Comparison of ENCODE assay signal across 8 cellular contexts in the genomic region with DNA sequence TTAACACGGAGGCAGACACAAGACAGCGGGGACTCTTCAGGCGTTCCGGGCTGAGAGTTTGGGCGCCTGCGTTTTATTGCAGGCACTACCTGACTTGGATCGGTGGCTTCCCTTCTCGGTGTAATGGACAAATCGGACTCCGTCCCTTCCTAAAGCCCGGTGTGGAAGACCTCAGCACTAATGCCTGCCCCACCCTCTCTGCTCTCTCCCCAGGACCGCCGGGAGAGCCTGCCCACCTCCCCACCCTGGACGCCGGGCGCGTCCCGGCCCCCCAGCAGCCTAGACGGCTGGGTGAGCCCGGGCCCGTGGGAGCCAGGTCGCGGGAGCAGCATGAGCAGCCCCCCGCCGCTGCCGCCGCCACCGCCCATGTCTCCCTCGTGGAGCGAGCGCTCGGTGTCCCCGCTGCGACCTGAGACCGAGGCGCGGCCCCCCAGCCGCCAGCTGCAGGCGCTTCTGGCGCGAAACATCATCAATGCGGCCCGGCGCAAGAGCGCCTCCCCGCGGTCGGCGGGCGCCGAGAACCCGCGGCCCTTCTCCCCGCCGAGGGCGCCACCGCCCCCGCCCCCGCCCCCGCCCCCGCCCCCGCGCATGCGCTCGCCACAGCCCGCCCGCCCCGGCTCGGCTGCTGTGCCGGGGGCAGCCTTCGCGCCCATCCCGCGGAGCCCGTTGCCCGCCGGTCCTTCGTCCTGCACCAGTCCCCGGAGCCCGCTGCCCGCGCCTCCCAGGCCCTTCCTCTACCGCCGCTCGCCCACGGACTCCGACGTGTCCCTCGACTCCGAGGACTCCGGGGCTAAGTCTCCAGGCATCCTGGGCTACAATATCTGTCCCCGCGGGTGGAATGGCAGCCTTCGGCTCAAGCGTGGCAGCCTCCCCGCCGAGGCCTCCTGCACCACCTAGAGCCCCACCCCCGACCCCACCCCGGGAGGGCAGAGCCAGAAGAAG. TPM values are rescaled to one million over a fixed set of nuclear protein-coding genes. Genes with fewer than 3 reads are reported as not detected.
A peak's percentile ranks its signal among the peaks of the same experiment; 100 is the strongest.
DNase-seq lines count a peak whose midpoint lies in the region; ATAC-seq and TF ChIP-seq lines count a peak whose summit lies in the region.

No MANE protein-coding gene starts in this region.

- H3K4me1 Mint-ChIP-seq in activated CD8-positive, alpha-beta T cell treated with anti-CD3 and anti-CD28 coated beads, Interleukin-2, amount 10 ng/mL, durations not matched to agents 7 days and 5 days (ENCODE audit: low read depth): peaks cover 11% of the 10 kb centered on the region
- peaks cover 36% of the 10 kb centered on the region for H3K4me1 Mint-ChIP-seq in endothelial cell (ENCODE audit: unreplicated experiment)

- no peaks in the 10 kb centered on the region for H3K9me3 Mint-ChIP-seq in activated CD8-positive, alpha-beta T cell treated with anti-CD3 and anti-CD28 coated beads, Interleukin-2, amount 10 ng/mL, durations not matched to agents 7 days and 5 days (ENCODE audit: insufficient read depth)
- no peaks in the 10 kb centered on the region for H3K9me3 Mint-ChIP-seq in endothelial cell (ENCODE audit: unreplicated experiment)

- peak; percentile 97 for DNase-seq in AG08396 (ENCODE audit: low spot score)
- DNase-seq in NCI-H69 (lab: John Stamatoyannopoulos, UW): peak; percentile 90
- DNase-seq in activated CD8-positive, alpha-beta T cell treated with anti-CD3 and anti-CD28 coated beads, Interleukin-2, amount 10 ng/mL, durations not matched to agents 7 days and 5 days: peak; percentile 85
- DNase-seq in endothelial cell (ENCODE audit: low spot score): peak; percentile 84
- peak; percentile 77 for DNase-seq in mucosa of gallbladder (ENCODE audit: low spot score)
- peak; percentile 75 for DNase-seq in stimulated activated CD8-positive, alpha-beta memory T cell treated with anti-CD3 and anti-CD28 coated beads, Interleukin-4, amount 100 ng/mL, for 48 hours

- no peaks in the 10 kb centered on the region for H3K36me3 Mint-ChIP-seq in activated CD8-positive, alpha-beta T cell treated with anti-CD3 and anti-CD28 coated beads, Interleukin-2, amount 10 ng/mL, durations not matched to agents 7 days and 5 days (ENCODE audit: low read depth)
- peaks cover 13% of the 10 kb centered on the region for H3K36me3 Mint-ChIP-seq in endothelial cell (ENCODE audit: low read depth, unreplicated experiment)

- peak; percentile 71 for ATAC-seq in GM18867 (IDR thresholded peaks at IDR 0.05; ENCODE audit: unreplicated experiment)
- peak; percentile 83 for ATAC-seq in HG03175 (IDR thresholded peaks at IDR 0.05; ENCODE audit: unreplicated experiment)
- ATAC-seq in activated CD8-positive, alpha-beta T cell treated with anti-CD3 and anti-CD28 coated beads, Interleukin-2, amount 10 ng/mL, durations not matched to agents 7 days and 5 days: peak; percentile 86

- POLR2A ChIA-PET in activated CD8-positive, alpha-beta T cell treated with anti-CD3 and anti-CD28 coated beads, Interleukin-2, amount 10 ng/mL, durations not matched to agents 7 days and 5 days (lab: Charles Lee): interaction anchor here (1.0 kb wide), 1 partner anchor 17 kb away, joined by 3 read pairs; no protein-coding TSS in a partner anchor

- peaks cover 4% of the 10 kb centered on the region for H3K27me3 Mint-ChIP-seq in activated CD8-positive, alpha-beta T cell treated with anti-CD3 and anti-CD28 coated beads, Interleukin-2, amount 10 ng/mL, durations not matched to agents 7 days and 5 days (ENCODE audit: low read depth)
- peaks cover 17% of the 10 kb centered on the region for H3K27me3 Mint-ChIP-seq in endothelial cell (ENCODE audit: unreplicated experiment)

- TF ChIP-seq CTCF in endothelial cell (IDR thresholded peaks at IDR 0.05; ENCODE audit: unreplicated experiment): peak; percentile 76

- peak overlapping the region; percentile 72 for H3K4me3 Mint-ChIP-seq in activated CD8-positive, alpha-beta T cell treated with anti-CD3 and anti-CD28 coated beads, Interleukin-2, amount 10 ng/mL, durations not matched to agents 7 days and 5 days
- peak overlapping the region; percentile 85 for H3K4me3 Mint-ChIP-seq in endothelial cell (ENCODE audit: unreplicated experiment)

- CTCF ChIA-PET in activated CD8-positive, alpha-beta T cell treated with anti-CD3 and anti-CD28 coated beads, Interleukin-2, amount 10 ng/mL, durations not matched to agents 7 days and 5 days (lab: Charles Lee): interaction anchor here (0.6 to 3.1 kb wide), 9 partner anchors 8 to 199 kb away, joined by 3 to 25 read pairs (median 3); a partner anchor contains a TSS

- H3K27ac Mint-ChIP-seq in activated CD8-positive, alpha-beta T cell treated with anti-CD3 and anti-CD28 coated beads, Interleukin-2, amount 10 ng/mL, durations not matched to agents 7 days and 5 days: peak overlapping the region; percentile 67
- H3K27ac Mint-ChIP-seq in endothelial cell (ENCODE audit: unreplicated experiment): no peak overlapping the region

RNA-seq across cellular contexts. Expression of a gene that starts 4.6 kb away (rescaled TPM):
- total RNA-seq in activated CD8-positive, alpha-beta T cell treated with anti-CD3 and anti-CD28 coated beads, Interleukin-2, amount 10 ng/mL, durations not matched to agents 7 days and 5 days: not detected
- total RNA-seq in endothelial cell (ENCODE audit: unreplicated experiment) (12.0 TPM), mucosa of gallbladder (2.2 TPM)

RNA-seq across cellular contexts. Expression of a gene that starts 16.0 kb away (rescaled TPM):
- under 1 TPM in 1 of 2 experiments, not detected in 1; 0.10 TPM for total RNA-seq in activated CD8-positive, alpha-beta T cell treated with anti-CD3 and anti-CD28 coated beads, Interleukin-2, amount 10 ng/mL, durations not matched to agents 7 days and 5 days
- total RNA-seq in endothelial cell (ENCODE audit: unreplicated experiment) (94.3 TPM), mucosa of gallbladder (123 TPM)

RNA-seq across cellular contexts. Expression of a gene that starts 44.4 kb away (rescaled TPM):
- 10 to 100 TPM; 64.0 to 65.2 TPM for total RNA-seq in activated CD8-positive, alpha-beta T cell treated with anti-CD3 and anti-CD28 coated beads, Interleukin-2, amount 10 ng/mL, durations not matched to agents 7 days and 5 days
- 54.5 TPM for total RNA-seq in endothelial cell (ENCODE audit: unreplicated experiment)
- total RNA-seq in mucosa of gallbladder: 46.1 TPM

Comparison
In these comparisons a context has a peak if more than half of its experiments do, and no peak if none do; other contexts are left out.
1. Peak in every context shown above with its lines: DNase-seq and ATAC-seq.
2. RNA of a gene that starts 16.0 kb away (total RNA-seq): 123 TPM in mucosa of gallbladder (single experiment) and 94.3 TPM in endothelial cell (single experiment); 0.10 TPM in activated CD8-positive, alpha-beta T cell treated with anti-CD3 and anti-CD28 coated beads, Interleukin-2, amount 10 ng/mL, durations not matched to agents 7 days and 5 days; every median in the first group is over 10 times any median in the second.